15 cellular contexts compared by ENCODE assay signal in the genomic region with DNA sequence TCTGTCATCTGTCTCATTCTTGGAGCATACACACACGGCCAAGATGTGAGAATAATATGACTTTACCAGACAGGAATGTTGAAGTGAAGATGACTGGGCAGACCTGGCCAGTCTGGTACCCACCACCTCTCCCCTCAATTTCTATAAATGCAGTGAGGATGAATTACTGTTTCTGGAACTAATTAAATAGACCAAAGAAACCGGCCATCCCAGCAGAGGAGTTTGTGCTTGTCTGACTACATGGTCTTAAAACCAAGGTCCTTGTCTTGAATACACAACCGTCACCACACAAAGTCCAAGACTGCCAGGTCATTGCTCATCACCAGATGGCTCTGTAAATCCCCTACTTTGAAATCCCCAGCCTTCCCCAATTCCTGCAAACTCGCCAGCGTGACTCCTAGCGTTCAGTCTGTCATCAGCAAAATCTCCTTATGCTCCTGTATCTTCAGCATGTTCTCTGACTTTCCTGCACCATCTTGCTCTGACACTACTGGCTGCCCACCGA.
A peak's percentile ranks its signal among the peaks of the same experiment; 100 is the strongest.
DNase-seq lines count a peak whose midpoint lies in the region; ATAC-seq and TF ChIP-seq lines count a peak whose summit lies in the region.
"Had no signal": no experiment of that assay in that cellular context is flagged by ENCODE, and none has a peak within 500 bp of the region (broad histone marks: within the 10 kb centered on the region; RNA-seq: fewer than 3 reads in every experiment).

No MANE protein-coding gene starts in this region.

- H3K27me3 ChIP-seq in psoas muscle (ENCODE audit: insufficient read depth in 3 of 3, low read length in 2 of 3), result no peaks in the 10 kb centered on the region
- H3K27me3 ChIP-seq: left lung, right atrium auricular region had no signal

- WGBS in psoas muscle, 3 donors, result 51 to 60% (median 59%) methylated on average over 7 of the region's 7 CpGs

- peak in 3 of 4 donors; percentile 18 to 42 (median 25) for ATAC-seq in psoas muscle
- ATAC-seq in GM21529 (IDR thresholded peaks at IDR 0.05; ENCODE audit: unreplicated experiment), result no peak
- ATAC-seq: T-cell had no signal

- DNase-seq in EH (ENCODE audit: low read depth) (peak; percentile 57), NCI-H82 (lab: John Stamatoyannopoulos, UW) (peak; percentile 93), dermis blood vessel endothelial cell (peak; percentile 52), psoas muscle (peak in 1 of 2 donors; percentile 48), superior temporal gyrus (ENCODE audit: extremely low spot score) (no peak), activated gamma-delta T cell (lab: John Stamatoyannopoulos, UW) (no peak), NCI-H345 treated with DMSO at 0.1 percent for 48 hours (lab: John Stamatoyannopoulos, UW; ENCODE audit: unreplicated experiment) (no peak)
- DNase-seq: activated CD8-positive, alpha-beta memory T cell treated with anti-CD3 and anti-CD28 coated beads for 24 hours; amniotic stem cell; Caco-2; left lung; NCI-H526; T-cell had no signal

- no peaks in the 10 kb centered on the region for H3K9me3 ChIP-seq in psoas muscle
- H3K9me3 ChIP-seq: Caco-2, left lung, right atrium auricular region had no signal

- H3K27ac ChIP-seq in psoas muscle, result no peak overlapping the region
- H3K27ac ChIP-seq: right atrium auricular region had no signal

- peaks cover 12% of the 10 kb centered on the region for H3K4me1 ChIP-seq in psoas muscle
- H3K4me1 ChIP-seq: Caco-2, left lung, right atrium auricular region had no signal

- TF ChIP-seq CTCF in psoas muscle (IDR thresholded peaks at IDR 0.05), result no peak

- no peaks in the 10 kb centered on the region for H3K36me3 ChIP-seq in psoas muscle (ENCODE audit: insufficient read depth in 1 of 2, low read depth in 1 of 2)
- H3K36me3 ChIP-seq: left lung, right atrium auricular region had no signal

- no peak overlapping the region for H3K4me3 ChIP-seq in psoas muscle
- H3K4me3 ChIP-seq: left lung, right atrium auricular region had no signal

- intact Hi-C loops in psoas muscle (cut with DNase I), result no loop called here

Comparison
In these comparisons a context has a peak if more than half of its experiments do, and no peak if none do; other contexts are left out.
1. DNase-seq: peak in EH (single experiment), NCI-H82 (single experiment) and dermis blood vessel endothelial cell (single experiment); none in superior temporal gyrus (single experiment), activated gamma-delta T cell (single experiment) and NCI-H345 treated with DMSO at 0.1 percent for 48 hours (single experiment).